ENCODE assay signal across 10 cellular contexts in the genomic region with DNA sequence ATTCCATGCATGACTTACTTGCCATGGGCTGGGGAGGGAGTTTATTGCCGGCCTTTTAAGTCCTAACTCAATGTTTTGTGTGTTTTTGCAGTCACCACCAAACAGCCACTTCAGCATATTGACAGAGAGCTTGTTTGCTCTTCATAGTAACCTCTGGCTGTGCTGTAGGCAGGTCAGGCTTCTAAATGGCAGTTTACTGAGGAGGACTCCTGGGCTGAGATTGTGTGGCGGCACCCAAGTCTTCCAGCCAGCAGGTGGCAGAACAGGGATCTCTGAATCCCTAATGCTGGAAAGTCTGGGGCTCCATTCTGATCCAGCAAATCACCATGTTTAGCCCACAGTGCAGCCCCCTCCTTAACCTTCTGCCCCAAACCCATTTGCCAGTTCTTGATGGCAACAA.
DNase-seq lines count a peak whose midpoint lies in the region; ATAC-seq and TF ChIP-seq lines count a peak whose summit lies in the region.
"Had no signal": no experiment of that assay in that cellular context is flagged by ENCODE, and none has a peak within 500 bp of the region (broad histone marks: within the 10 kb centered on the region; RNA-seq: fewer than 3 reads in every experiment).

No MANE protein-coding gene starts in this region.

- H3K27ac Mint-ChIP-seq in type B pancreatic cell: peak overlapping the region; percentile 21

- ATAC-seq in heart left ventricle (peak in 1 of 4 donors; percentile 11), left ventricle myocardium superior (no peak)

- H3K27me3 Mint-ChIP-seq in type B pancreatic cell: peaks cover 7% of the 10 kb centered on the region

- no peaks in the 10 kb centered on the region for H3K36me3 ChIP-seq in heart left ventricle

- peaks cover 3% of the 10 kb centered on the region for H3K9me3 Mint-ChIP-seq in type B pancreatic cell

- TF ChIP-seq POLR2A in heart left ventricle (IDR thresholded peaks at IDR 0.05): no peak

- TF ChIP-seq CTCF in heart left ventricle (IDR thresholded peaks at IDR 0.05) (peak in 10 of 12 donors; percentile 5 to 33 (median 16)), epithelial cell of proximal tubule (conservative IDR thresholded peaks at IDR 0.05; ENCODE audit: low read depth, low read length) (peak; percentile 49), type B pancreatic cell (conservative IDR thresholded peaks at IDR 0.05) (peak; percentile 57)

- no peaks in the 10 kb centered on the region for H3K36me3 Mint-ChIP-seq in type B pancreatic cell

- no peaks in the 10 kb centered on the region for H3K9me3 ChIP-seq in heart left ventricle

- 91 to 100% (median 91%) methylated on average over 2 of the region's 2 CpGs for WGBS in heart left ventricle, 4 donors

- H3K4me1 Mint-ChIP-seq in type B pancreatic cell (ENCODE audit: unreplicated experiment): peaks cover 11% of the 10 kb centered on the region

- H3K27ac ChIP-seq in heart left ventricle: peak overlapping the region in 2 of 12 donors; percentile 20 to 29
- H3K27ac ChIP-seq: SK-N-MC had no signal

- no peaks in the 10 kb centered on the region for H3K27me3 ChIP-seq in heart left ventricle

- H3K4me1 ChIP-seq in heart left ventricle: peaks cover 0 to 38% (median 16%) of the 10 kb centered on the region in 12 donors

- intact Hi-C loops in heart left ventricle (cut with DNase I): loop anchor here in 5 of 10 donors (5.0 to 10.0 kb wide), 5 partner anchors 91 to 339 kb away; a partner anchor contains a TSS
- intact Hi-C loops in left ventricle myocardium superior (cut with micrococcal nuclease): no loop called here

- no peak overlapping the region for H3K4me3 Mint-ChIP-seq in type B pancreatic cell

- no peak for DNase-seq in heart left ventricle
- no peak for DNase-seq in left ventricle myocardium superior
- peak; percentile 47 for DNase-seq in NCI-H2227 treated with DMSO at 0.1 percent for 48 hours (lab: John Stamatoyannopoulos, UW)
- no peak for DNase-seq in epithelial cell of proximal tubule (ENCODE audit: low read depth)
- no peak for DNase-seq in type B pancreatic cell (ENCODE audit: extremely low spot score, unreplicated experiment)
- no peak for DNase-seq in HK-2 (ENCODE audit: unreplicated experiment)
- no peak for DNase-seq in cerebellar nuclear complex (lab: John Stamatoyannopoulos, UW)
- DNase-seq in medulla oblongata (ENCODE audit: extremely low spot score): no peak
- DNase-seq: anterior cingulate cortex had no signal

- H3K4me3 ChIP-seq in heart left ventricle: no peak overlapping the region
- H3K4me3 ChIP-seq in epithelial cell of proximal tubule (ENCODE audit: low read depth, low read length): no peak overlapping the region
- H3K4me3 ChIP-seq: SK-N-MC had no signal
